ENCODE assay signal across 7 cellular contexts in genomic region chr19:18580311-18580710, GRCh38. TPM values are rescaled to one million over a fixed set of nuclear protein-coding genes. Genes with fewer than 3 reads are reported as not detected.
"Had no signal": no experiment of that assay in that cellular context is flagged by ENCODE, and none has a peak within 500 bp of the region (broad histone marks: within the 10 kb centered on the region; RNA-seq: fewer than 3 reads in every experiment).

No MANE protein-coding gene starts in this region.

- H2AFZ ChIP-seq: GM23248 had no signal

- FAIRE-seq: H1, H54, K562 had no signal

- H3K4me1 Mint-ChIP-seq: H9 had no signal

- H3K4me3 Mint-ChIP-seq: H9 had no signal

- H3K9me3 Mint-ChIP-seq: H9 had no signal

- ATAC-seq: K562 had no signal

- DNase-seq: GM23248, H9, HCEC 1CT, IMR-90 had no signal

- H3K27ac Mint-ChIP-seq: H9 had no signal

- H3K27ac ChIP-seq: GM23248 had no signal

- H3K9ac ChIP-seq: GM23248 had no signal

- H3K4me3 ChIP-seq: GM23248, K562 had no signal

RNA-seq across cellular contexts. Expression of gene TMEM59L, which starts 32.4 kb away (rescaled TPM):
- total RNA-seq: K562 had no signal
